In the genomic region with DNA sequence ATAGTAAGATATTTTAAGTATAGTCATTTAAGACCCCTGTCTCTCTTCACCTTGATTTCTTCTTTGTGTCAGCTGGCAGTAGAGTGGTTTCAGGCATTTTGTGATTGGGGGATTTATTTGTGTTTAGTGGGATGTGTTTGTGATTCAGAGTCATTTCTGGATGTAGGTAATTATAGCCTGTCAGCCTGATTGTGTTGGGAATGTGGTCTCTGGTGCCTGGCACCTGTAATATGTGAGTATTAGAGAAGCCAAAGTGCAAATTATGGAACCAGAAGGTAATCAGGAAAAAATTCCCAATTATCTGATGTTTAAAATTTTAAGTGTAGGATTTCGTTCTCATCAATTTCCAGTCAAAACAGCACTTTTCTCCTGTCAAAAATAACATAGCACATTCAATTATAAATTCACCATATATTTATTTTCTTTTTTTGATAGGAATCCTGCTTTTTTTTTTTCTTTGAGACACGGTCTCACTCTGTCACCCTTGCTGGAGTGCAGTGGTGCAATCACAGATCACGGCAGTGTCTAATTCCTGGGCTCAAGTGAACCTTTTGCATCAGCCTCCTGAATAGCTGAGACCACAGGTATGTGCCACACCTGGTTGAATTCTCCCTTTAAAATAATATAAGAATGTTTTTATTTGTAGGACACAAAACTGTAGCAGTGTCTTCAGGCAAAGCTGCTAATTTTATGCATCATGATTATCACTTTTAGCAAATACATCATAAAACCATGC, we compare ENCODE assay signal across 1 cellular context.
TF ChIP-seq lines count a peak whose summit lies in the region.

No MANE protein-coding gene starts in this region.

TF ChIP-seq in Ishikawa, 13 proteins besides CTCF, POLR2A, EP300 and RAD21 (continued from another document):
- TF ChIP-seq, protein P1, sequence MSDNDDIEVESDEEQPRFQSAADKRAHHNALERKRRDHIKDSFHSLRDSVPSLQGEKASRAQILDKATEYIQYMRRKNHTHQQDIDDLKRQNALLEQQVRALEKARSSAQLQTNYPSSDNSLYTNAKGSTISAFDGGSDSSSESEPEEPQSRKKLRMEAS (IDR thresholded peaks at IDR 0.05), result 0 out of 2 replicates have a peak, but pooled peaks have one; percentile 15
- TF ChIP-seq, protein P2, sequence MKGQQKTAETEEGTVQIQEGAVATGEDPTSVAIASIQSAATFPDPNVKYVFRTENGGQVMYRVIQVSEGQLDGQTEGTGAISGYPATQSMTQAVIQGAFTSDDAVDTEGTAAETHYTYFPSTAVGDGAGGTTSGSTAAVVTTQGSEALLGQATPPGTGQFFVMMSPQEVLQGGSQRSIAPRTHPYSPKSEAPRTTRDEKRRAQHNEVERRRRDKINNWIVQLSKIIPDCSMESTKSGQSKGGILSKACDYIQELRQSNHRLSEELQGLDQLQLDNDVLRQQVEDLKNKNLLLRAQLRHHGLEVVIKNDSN (IDR thresholded peaks at IDR 0.05), result no peak
- TF ChIP-seq TAF1 (IDR thresholded peaks at IDR 0.05; ENCODE audit: low read depth), result no peak
- TF ChIP-seq ZBTB7A (IDR thresholded peaks at IDR 0.05; ENCODE audit: low read depth), result no peak
- TF ChIP-seq TCF12 (IDR thresholded peaks at IDR 0.05; ENCODE audit: low read depth), result peak; percentile 86
TF ChIP-seq in Ishikawa: peak in this region for 6.
